Comparison of ENCODE assay signal across 18 cellular contexts in the genomic region with DNA sequence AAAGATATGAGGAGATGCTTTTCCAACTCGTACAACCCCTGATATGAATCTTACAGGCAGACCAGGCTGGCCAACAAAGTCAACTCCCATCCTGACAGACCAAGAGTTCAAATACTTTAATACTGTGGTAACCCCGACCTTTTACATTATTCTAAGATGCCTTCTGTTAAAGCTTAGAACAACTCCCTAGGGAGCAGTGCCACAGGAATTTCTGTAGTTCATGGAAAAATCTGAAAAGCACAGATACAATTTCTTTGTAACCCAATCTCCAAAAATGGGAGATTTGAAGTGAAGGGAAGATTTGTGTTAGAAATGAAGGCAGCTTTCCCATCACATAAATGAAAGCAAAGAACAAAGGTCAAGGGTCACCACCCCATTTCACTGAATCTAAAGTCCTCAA.
A peak's percentile ranks its signal among the peaks of the same experiment; 100 is the strongest.
DNase-seq lines count a peak whose midpoint lies in the region; ATAC-seq and TF ChIP-seq lines count a peak whose summit lies in the region.
"Had no signal": no experiment of that assay in that cellular context is flagged by ENCODE, and none has a peak within 500 bp of the region (broad histone marks: within the 10 kb centered on the region; RNA-seq: fewer than 3 reads in every experiment).

No MANE protein-coding gene starts in this region.

- DNase-seq in NCI-H82 (lab: John Stamatoyannopoulos, UW) (peak; percentile 35), NCI-H82 treated with DMSO at 0.1 percent for 48 hours (lab: John Stamatoyannopoulos, UW; ENCODE audit: unreplicated experiment) (no peak), RWPE2 (ENCODE audit: low spot score) (no peak), fibroblast of pulmonary artery (ENCODE audit: low read depth) (peak; percentile 70), tibial nerve (ENCODE audit: low spot score in 2 of 2) (no peak), NK-92 (lab: John Stamatoyannopoulos, UW; ENCODE audit: unreplicated experiment) (no peak), activated gamma-delta T cell (lab: John Stamatoyannopoulos, UW) (no peak)
- DNase-seq: 8988T; activated CD4-positive, alpha-beta memory T cell treated with anti-CD3 and anti-CD28 coated beads for 36 hours; activated naive CD4-positive, alpha-beta T cell treated with anti-CD3 and anti-CD28 coated beads, Interleukin-2, amount 10 ng/mL, durations not matched to agents 7 days and 5 days; foreskin keratinocyte; kidney; naive thymus-derived CD8-positive, alpha-beta T cell; NCI-H2029; transverse colon had no signal

- H3K9me3 ChIP-seq in RWPE2 (ENCODE audit: severe bottlenecking) (no peaks in the 10 kb centered on the region), tibial nerve (no peaks in the 10 kb centered on the region)
- H3K9me3 ChIP-seq: transverse colon had no signal

- ATAC-seq in RWPE2 (ENCODE audit: low read depth) (no peak), HG02885 (IDR thresholded peaks at IDR 0.05; ENCODE audit: poor library complexity, unreplicated experiment) (no peak)
- ATAC-seq: foreskin keratinocyte; K562; naive thymus-derived CD8-positive, alpha-beta T cell had no signal

- H3K4me3 ChIP-seq in RWPE2 (ENCODE audit: severe bottlenecking), result no peak overlapping the region
- H3K4me3 ChIP-seq in fibroblast of pulmonary artery (replicated peaks; ENCODE audit: low read depth, low read length), result no peak overlapping the region
- no peak overlapping the region for H3K4me3 ChIP-seq in tibial nerve
- H3K4me3 ChIP-seq: K562, smooth muscle cell, transverse colon had no signal

- TF ChIP-seq CTCF in RWPE2 (IDR thresholded peaks at IDR 0.05; ENCODE audit: poor library complexity, severe bottlenecking), result no peak
- TF ChIP-seq CTCF in fibroblast of pulmonary artery (IDR thresholded peaks at IDR 0.05; ENCODE audit: low read length, missing control alignments), result no peak
- no peak for TF ChIP-seq CTCF in tibial nerve (IDR thresholded peaks at IDR 0.05)

- H3K4me1 ChIP-seq in RWPE2 (ENCODE audit: insufficient read depth, poor library complexity, severe bottlenecking) (peaks cover 62% of the 10 kb centered on the region), tibial nerve (peaks cover 0 to 97% (median 20%) of the 10 kb centered on the region in 4 donors)

- H3K36me3 ChIP-seq in RWPE2 (ENCODE audit: low read depth) (no peaks in the 10 kb centered on the region), tibial nerve (no peaks in the 10 kb centered on the region)
- H3K36me3 ChIP-seq: transverse colon had no signal

- no peak for TF ChIP-seq POLR2A in tibial nerve (IDR thresholded peaks at IDR 0.05)

- H3K27ac ChIP-seq in RWPE2 (ENCODE audit: poor library complexity, severe bottlenecking) (peak overlapping the region; percentile 35), tibial nerve (peak overlapping the region in 3 of 4 donors; percentile 3 to 78 (median 68))
- H3K27ac ChIP-seq: transverse colon had no signal

- WGBS in tibial nerve, 2 donors, result 14 to 15% methylated on average over 2 of the region's 2 CpGs

- no peak for TF ChIP-seq EP300 in tibial nerve (IDR thresholded peaks at IDR 0.05)

- H3K27me3 ChIP-seq in RWPE2 (ENCODE audit: insufficient read depth, poor library complexity, severe bottlenecking) (no peaks in the 10 kb centered on the region), tibial nerve (no peaks in the 10 kb centered on the region)
- H3K27me3 ChIP-seq: foreskin keratinocyte, transverse colon had no signal

Comparison
In these comparisons a context has a peak if more than half of its experiments do, and no peak if none do; other contexts are left out.
1. DNase-seq: peak in NCI-H82 (single experiment) and fibroblast of pulmonary artery (single experiment); none in NCI-H82 treated with DMSO at 0.1 percent for 48 hours (single experiment), RWPE2 (single experiment), tibial nerve (0 of 2), NK-92 (single experiment) and activated gamma-delta T cell (single experiment).